In genomic region chr19:13155472-13156284, GRCh38 we compare ENCODE assay signal across 8 cellular contexts. TPM values are rescaled to one million over a fixed set of nuclear protein-coding genes. Genes with fewer than 3 reads are reported as not detected.
DNase-seq lines count a peak whose midpoint lies in the region; ATAC-seq and TF ChIP-seq lines count a peak whose summit lies in the region.

No MANE protein-coding gene starts in this region.

- no peaks in the 10 kb centered on the region for H3K9me1 ChIP-seq in IMR-90 (ENCODE audit: insufficient read depth, low read length)

- H3K4me3 ChIP-seq in IMR-90 (ENCODE audit: insufficient read depth, low read depth, low read length): peak overlapping the region; percentile 82
- H3K4me3 ChIP-seq in right atrium auricular region: peak overlapping the region; percentile 80 to 95

- peak overlapping the region; percentile 62; the same call in 1 of the 2 replicates for H3K18ac ChIP-seq in IMR-90 (ENCODE audit: low read depth, low read length)

- H3K56ac ChIP-seq in IMR-90 (ENCODE audit: extremely low read depth, insufficient read depth, low read length): peak overlapping the region; percentile 91

- POLR2A ChIA-PET in IMR-90 (lab: Charles Lee; ENCODE audit: unreplicated experiment): interaction anchor here (0.6 to 0.9 kb wide), 3 partner anchors 14 to 112 kb away, joined by 3 read pairs; no protein-coding TSS in a partner anchor

- no peaks in the 10 kb centered on the region for H3K27me3 ChIP-seq in IMR-90 (ENCODE audit: control insufficient read depth, insufficient read depth, low read length)
- H3K27me3 ChIP-seq in right atrium auricular region: no peaks in the 10 kb centered on the region

- no peak for TF ChIP-seq CTCF in IMR-90 (conservative IDR thresholded peaks at IDR 0.05; ENCODE audit: low read depth, low read length)
- TF ChIP-seq CTCF in right atrium auricular region (IDR thresholded peaks at IDR 0.05): no peak

- peak overlapping the region; percentile 93 for H2AK9ac ChIP-seq in IMR-90 (replicated peaks; ENCODE audit: low read depth, low read length, poor library complexity)

- TF ChIP-seq RAD21 in IMR-90 (IDR thresholded peaks at IDR 0.05; ENCODE audit: low read length): no peak

- intact Hi-C loops in IMR-90 (cut with micrococcal nuclease): loop anchor here (1.0 kb wide), 1 partner anchor 8 kb away; no protein-coding TSS in a partner anchor

- dilution Hi-C loops in IMR-90 (cut with HindIII; ENCODE audit: low sequenced_read_pairs, unreplicated experiment): no loop called here

- peak overlapping the region; percentile 45; the same call in 1 of the 2 replicates for H2BK120ac ChIP-seq in IMR-90 (ENCODE audit: low read depth, low read length)

- peak overlapping the region; percentile 80 for H2AFZ ChIP-seq in IMR-90 (replicated peaks; ENCODE audit: low read length, poor library complexity)

- H2BK5ac ChIP-seq in IMR-90 (ENCODE audit: low read depth, low read length, poor library complexity, severe bottlenecking): peak overlapping the region; percentile 88

- TF ChIP-seq POLR2A in IMR-90 (IDR thresholded peaks at IDR 0.05; ENCODE audit: low read depth, low read length): peak; percentile 89

- WGBS in IMR-90 (ENCODE audit: extremely low coverage in 2 of 2, insufficient read length in 1 of 2), 2 experiments: 10% methylated on average over 12 of the region's 55 CpGs; no CpG with 5 or more reads in 1 of the 2 experiments

- peak overlapping the region; percentile 90 for H3K4me2 ChIP-seq in IMR-90 (ENCODE audit: low read depth, low read length)

- H3K14ac ChIP-seq in IMR-90 (replicated peaks; ENCODE audit: low read depth, low read length): peak overlapping the region; percentile 82

- H3K27ac ChIP-seq in IMR-90 (ENCODE audit: insufficient read depth, low read length) (peak overlapping the region; percentile 80), angular gyrus (ENCODE audit: low read depth, low read length) (peak overlapping the region; percentile 26), right atrium auricular region (peak overlapping the region; percentile 99)

- H3K79me1 ChIP-seq in IMR-90 (ENCODE audit: low read depth in 1 of 2, low read length in 2 of 2): peaks cover 0 to 29% of the 10 kb centered on the region in 2 experiments; a peak in 1 of 4 replicates

- H4K20me1 ChIP-seq in IMR-90 (ENCODE audit: insufficient read depth, low read length): peaks cover 29% of the 10 kb centered on the region

- ATAC-seq in IMR-90 (ENCODE audit: low read depth): peak; percentile 3

- H2BK15ac ChIP-seq in IMR-90 (ENCODE audit: low read depth, low read length): no peak overlapping the region; the same call in 2 of the 3 replicates

- in situ Hi-C loops in IMR-90 (cut with MboI; ENCODE audit: low sequenced_read_pairs): loop anchor here (10.0 kb wide), 1 partner anchor 689 kb away; no protein-coding TSS in a partner anchor

- peak overlapping the region; percentile 94 for H2AK5ac ChIP-seq in IMR-90 (ENCODE audit: low read depth, low read length)

- H3K4ac ChIP-seq in IMR-90 (ENCODE audit: low read depth, low read length): peak overlapping the region; percentile 95

- peak overlapping the region; percentile 60 for H4K5ac ChIP-seq in IMR-90 (ENCODE audit: low read depth, low read length)

- H3K23ac ChIP-seq in IMR-90 (ENCODE audit: low read depth, low read length): peak overlapping the region; percentile 85

- CTCF ChIA-PET in IMR-90 (lab: Yijun Ruan, JAX): no interaction called here

- peaks cover 12% of the 10 kb centered on the region for H3K4me1 ChIP-seq in IMR-90 (ENCODE audit: control insufficient read depth, insufficient read depth, low read length)
- peaks cover 0 to 35% of the 10 kb centered on the region in 2 donors for H3K4me1 ChIP-seq in right atrium auricular region

- H3K9ac ChIP-seq in IMR-90 (ENCODE audit: low read depth, low read length): peak overlapping the region; percentile 99

- DNase-seq in EL (peak; percentile 84), IMR-90 (peak; percentile 76), SW480 (ENCODE audit: low spot score) (peak; percentile 89), right atrium auricular region (ENCODE audit: low spot score) (peak; percentile 89), retina (peak; percentile 75), NCI-H2029 (lab: John Stamatoyannopoulos, UW) (no peak), Ammon's horn (ENCODE audit: low spot score) (no peak)

- peak overlapping the region; percentile 93 for H4K91ac ChIP-seq in IMR-90 (ENCODE audit: insufficient read depth, low read depth, low read length)

- BruUV-seq in IMR-90 (replicated peaks; lab: Mats Ljungman, UMichigan): no TSS peak

- H3K9me3 ChIP-seq in IMR-90 (ENCODE audit: control insufficient read depth, insufficient read depth, low read length) (no peaks in the 10 kb centered on the region), right atrium auricular region (no peaks in the 10 kb centered on the region)

- H2BK20ac ChIP-seq in IMR-90 (ENCODE audit: low read depth, low read length): no peak overlapping the region; the same call in 1 of the 2 replicates

- peak overlapping the region; percentile 72 to 73; a peak in 2 of 4 replicates for H4K8ac ChIP-seq in IMR-90 (ENCODE audit: low read depth in 2 of 2, low read length in 2 of 2)

- H3K36me3 ChIP-seq in IMR-90 (ENCODE audit: control insufficient read depth, insufficient read depth, low read length) (peaks cover 2% of the 10 kb centered on the region; the same call in 1 of the 2 replicates), right atrium auricular region (no peaks in the 10 kb centered on the region)

TF ChIP-seq in IMR-90, 13 proteins besides CTCF, POLR2A, EP300 and RAD21:
- no peak for TF ChIP-seq FOS (IDR thresholded peaks at IDR 0.05; ENCODE audit: low read depth, low read length)
- no peak for TF ChIP-seq RFX5 (IDR thresholded peaks at IDR 0.05; ENCODE audit: low read depth, low read length)
- TF ChIP-seq CHD1 (IDR thresholded peaks at IDR 0.05; ENCODE audit: low read depth, low read length): peak; percentile 22; the same call in 1 of the 2 replicates
- TF ChIP-seq SMC3 (IDR thresholded peaks at IDR 0.05; ENCODE audit: low read depth, low read length): 0 out of 2 replicates have a peak, but pooled peaks have one; percentile 2
- peak; percentile 88 for TF ChIP-seq MAZ (IDR thresholded peaks at IDR 0.05; ENCODE audit: borderline replicate concordance, low read depth, low read length)
- TF ChIP-seq, protein P1, sequence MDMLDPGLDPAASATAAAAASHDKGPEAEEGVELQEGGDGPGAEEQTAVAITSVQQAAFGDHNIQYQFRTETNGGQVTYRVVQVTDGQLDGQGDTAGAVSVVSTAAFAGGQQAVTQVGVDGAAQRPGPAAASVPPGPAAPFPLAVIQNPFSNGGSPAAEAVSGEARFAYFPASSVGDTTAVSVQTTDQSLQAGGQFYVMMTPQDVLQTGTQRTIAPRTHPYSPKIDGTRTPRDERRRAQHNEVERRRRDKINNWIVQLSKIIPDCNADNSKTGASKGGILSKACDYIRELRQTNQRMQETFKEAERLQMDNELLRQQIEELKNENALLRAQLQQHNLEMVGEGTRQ (IDR thresholded peaks at IDR 0.05; ENCODE audit: low read depth, low read length): peak; percentile 71
- TF ChIP-seq, protein P2, sequence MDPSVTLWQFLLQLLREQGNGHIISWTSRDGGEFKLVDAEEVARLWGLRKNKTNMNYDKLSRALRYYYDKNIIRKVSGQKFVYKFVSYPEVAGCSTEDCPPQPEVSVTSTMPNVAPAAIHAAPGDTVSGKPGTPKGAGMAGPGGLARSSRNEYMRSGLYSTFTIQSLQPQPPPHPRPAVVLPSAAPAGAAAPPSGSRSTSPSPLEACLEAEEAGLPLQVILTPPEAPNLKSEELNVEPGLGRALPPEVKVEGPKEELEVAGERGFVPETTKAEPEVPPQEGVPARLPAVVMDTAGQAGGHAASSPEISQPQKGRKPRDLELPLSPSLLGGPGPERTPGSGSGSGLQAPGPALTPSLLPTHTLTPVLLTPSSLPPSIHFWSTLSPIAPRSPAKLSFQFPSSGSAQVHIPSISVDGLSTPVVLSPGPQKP (IDR thresholded peaks at IDR 0.05; ENCODE audit: borderline replicate concordance, low read depth, low read length): no peak
TF ChIP-seq in IMR-90: peak in this region for 4.

RNA-seq across cellular contexts. Expression of gene IER2, which starts 5.5 kb away (rescaled TPM):
- total RNA-seq in IMR-90 (2012; rRNA removed): 7.7 and 17.5 TPM in 2 replicates
- 99.4 and 102 TPM in 2 replicates for polyA plus RNA-seq in IMR-90 (2012; rRNA removed)
- polyA plus RNA-seq in IMR-90 (2012; cell fraction: cytosol; rRNA removed): 235 and 278 TPM in 2 replicates
- polyA plus RNA-seq in IMR-90 (2012; cell fraction: nucleus; rRNA removed; ENCODE audit: low replicate concordance): 283 and 529 TPM in 2 replicates
- total RNA-seq in right atrium auricular region: 100 to 1,000 TPM in 1 of 2 donors, 10 to 100 TPM in 1; 35.4 to 139 TPM

RNA-seq across cellular contexts. Expression of gene STX10, which starts 5.5 kb away (rescaled TPM):
- total RNA-seq in IMR-90 (2012; rRNA removed) (64.9 and 76.7 TPM in 2 replicates), right atrium auricular region (10 to 100 TPM; 33.1 to 39.2 TPM)
- polyA plus RNA-seq in IMR-90 (2012; rRNA removed): 77.9 and 82.0 TPM in 2 replicates
- polyA plus RNA-seq in IMR-90 (2012; cell fraction: cytosol; rRNA removed): 83.2 and 104 TPM in 2 replicates
- polyA plus RNA-seq in IMR-90 (2012; cell fraction: nucleus; rRNA removed; ENCODE audit: low replicate concordance): 242 and 318 TPM in 2 replicates

RNA-seq across cellular contexts. Expression of gene NACC1, which starts 37.6 kb away (rescaled TPM):
- total RNA-seq in IMR-90 (2012; rRNA removed) (42.5 and 56.7 TPM in 2 replicates), right atrium auricular region (10 to 100 TPM; 25.4 to 27.3 TPM)
- polyA plus RNA-seq in IMR-90 (2012; rRNA removed): 181 and 243 TPM in 2 replicates
- polyA plus RNA-seq in IMR-90 (2012; cell fraction: cytosol; rRNA removed): 122 and 198 TPM in 2 replicates
- 98.8 and 265 TPM in 2 replicates for polyA plus RNA-seq in IMR-90 (2012; cell fraction: nucleus; rRNA removed; ENCODE audit: low replicate concordance)

RNA-seq across cellular contexts. Expression of gene TRMT1, which starts 39.1 kb away (rescaled TPM):
- total RNA-seq in IMR-90 (2012; rRNA removed) (23.3 and 28.3 TPM in 2 replicates), right atrium auricular region (10 to 100 TPM; 13.6 to 15.0 TPM)
- 56.0 and 62.1 TPM in 2 replicates for polyA plus RNA-seq in IMR-90 (2012; rRNA removed)
- polyA plus RNA-seq in IMR-90 (2012; cell fraction: cytosol; rRNA removed): 30.8 and 37.2 TPM in 2 replicates
- 280 and 687 TPM in 2 replicates for polyA plus RNA-seq in IMR-90 (2012; cell fraction: nucleus; rRNA removed; ENCODE audit: low replicate concordance)

RNA-seq across cellular contexts. Expression of gene LYL1, which starts 53.0 kb away (rescaled TPM):
- total RNA-seq in IMR-90 (2012; rRNA removed) (0.28 and 0.36 TPM in 2 replicates), right atrium auricular region (10 to 100 TPM; 10.2 to 15.3 TPM)
- 0.39 and 0.63 TPM in 2 replicates for polyA plus RNA-seq in IMR-90 (2012; rRNA removed)
- 0.17 and 0.64 TPM in 2 replicates for polyA plus RNA-seq in IMR-90 (2012; cell fraction: cytosol; rRNA removed)
- 0.56 and 1.4 TPM in 2 replicates for polyA plus RNA-seq in IMR-90 (2012; cell fraction: nucleus; rRNA removed; ENCODE audit: low replicate concordance)

Comparison
In these comparisons a context has a peak if more than half of its experiments do, and no peak if none do; other contexts are left out.
1. DNase-seq: peak in EL (single experiment), IMR-90 (single experiment), SW480 (single experiment), right atrium auricular region (single experiment) and retina (single experiment); none in NCI-H2029 (single experiment) and Ammon's horn (single experiment).
2. H3K27ac ChIP-seq: peak in every context shown above with its lines; median percentile 99 in right atrium auricular region; 80 in IMR-90; 26 in angular gyrus.